Comparison of ENCODE assay signal across 10 cellular contexts in the genomic region with DNA sequence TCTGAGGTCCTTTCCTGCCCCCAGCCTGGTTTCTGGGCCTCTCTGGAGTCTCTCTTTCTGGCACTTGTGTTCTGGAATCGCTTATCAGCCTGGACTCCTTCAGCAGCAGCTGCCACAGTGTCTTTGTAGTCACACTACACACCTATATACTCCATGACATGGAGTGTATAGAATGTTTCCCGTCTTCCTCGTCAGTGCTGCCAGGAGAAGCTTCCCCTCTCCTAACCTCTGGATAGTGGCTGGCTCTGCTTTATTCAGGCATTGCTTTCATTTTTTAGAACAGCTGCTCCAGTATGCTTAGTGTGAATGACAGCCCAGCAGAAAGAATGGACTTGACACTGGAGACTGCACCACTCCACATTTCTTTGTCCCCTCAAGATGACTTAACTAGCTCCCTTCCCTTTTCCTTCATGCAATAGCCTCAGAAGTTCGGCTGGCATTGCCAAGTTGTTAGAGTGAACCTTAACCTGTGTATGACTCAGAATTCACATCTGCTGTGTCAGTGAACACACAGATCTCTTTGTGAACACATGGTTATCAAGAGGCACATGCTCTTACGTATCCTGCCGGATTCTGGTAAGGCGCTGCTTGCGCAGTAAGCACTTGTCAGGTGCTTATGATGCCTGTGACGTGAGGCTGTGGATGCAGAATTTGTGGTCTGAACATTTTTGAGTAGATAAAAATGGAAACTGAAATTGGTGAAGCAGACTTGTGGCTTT.
DNase-seq lines count a peak whose midpoint lies in the region; ATAC-seq and TF ChIP-seq lines count a peak whose summit lies in the region.
"Had no signal": no experiment of that assay in that cellular context is flagged by ENCODE, and none has a peak within 500 bp of the region (broad histone marks: within the 10 kb centered on the region; RNA-seq: fewer than 3 reads in every experiment).

No MANE protein-coding gene starts in this region.

- no peak overlapping the region for H3K27ac ChIP-seq in testis
- H3K27ac ChIP-seq: 22Rv1 had no signal

- ATAC-seq in SK-N-SH treated with all-trans-retinoic acid at 6 μM for 48 hours (peak; percentile 51), left cardiac atrium (peak; percentile 72 to 95)

- intact Hi-C loops in left cardiac atrium (cut with DNase I), result no loop called here
- intact Hi-C loops in testis (cut with DNase I; ENCODE audit: low total_unique reads), result no loop called here

- no peak for TF ChIP-seq CTCF in testis (IDR thresholded peaks at IDR 0.05)

- 57 to 59% methylated on average over 9 of the region's 9 CpGs for WGBS in testis, 2 donors

- no peaks in the 10 kb centered on the region for H3K4me1 ChIP-seq in testis

- no peaks in the 10 kb centered on the region for H3K9me3 ChIP-seq in testis

- H3K27me3 ChIP-seq in testis, result no peaks in the 10 kb centered on the region

- no peak for TF ChIP-seq POLR2A in testis (IDR thresholded peaks at IDR 0.05)

- H3K36me3 ChIP-seq in testis (ENCODE audit: low read depth, missing control alignments), result no peaks in the 10 kb centered on the region

- no peak overlapping the region for H3K4me3 ChIP-seq in testis

- DNase-seq in NCI-H1417 (lab: John Stamatoyannopoulos, UW) (peak in 2 of 3 experiments; percentile 39 to 63), NCI-H1417 treated with DMSO at 0.1 percent for 48 hours (lab: John Stamatoyannopoulos, UW) (no peak), left cardiac atrium (peak; percentile 66), testis (peak; percentile 33), inferior parietal cortex (ENCODE audit: extremely low spot score) (no peak), AML-193 (lab: John Stamatoyannopoulos, UW) (no peak)
- no peak for DNase-seq in activated T-cell treated with anti-CD3 and anti-CD28 coated beads, Interleukin-2, amount 50 U/mL, for 1 hour
- DNase-seq: naive B cell had no signal

TF ChIP-seq in SK-N-SH treated with all-trans-retinoic acid at 6 μM for 48 hours, 23 proteins besides CTCF, POLR2A, EP300 and RAD21:
- TF ChIP-seq ZNF70 (CRISPR knock-in tag; IDR thresholded peaks at IDR 0.05) (no peak), OSR1 (CRISPR knock-in tag; IDR thresholded peaks at IDR 0.05) (no peak), RARB (CRISPR knock-in tag; IDR thresholded peaks at IDR 0.05) (no peak), ZFP3 (CRISPR knock-in tag; IDR thresholded peaks at IDR 0.05) (0 out of 2 replicates have a peak, but pooled peaks have one; percentile 16)

Comparison
In these comparisons a context has a peak if more than half of its experiments do, and no peak if none do; other contexts are left out.
1. DNase-seq: peak in NCI-H1417 (2 of 3), left cardiac atrium (single experiment) and testis (single experiment); none in NCI-H1417 treated with DMSO at 0.1 percent for 48 hours (single experiment), inferior parietal cortex (single experiment), AML-193 (0 of 2) and activated T-cell treated with anti-CD3 and anti-CD28 coated beads, Interleukin-2, amount 50 U/mL, for 1 hour (single experiment).